ENCODE assay signal across 17 cellular contexts in genomic region chr15:31104048-31104447, GRCh38. TPM values are rescaled to one million over a fixed set of nuclear protein-coding genes. Genes with fewer than 3 reads are reported as not detected.
A peak's percentile ranks its signal among the peaks of the same experiment; 100 is the strongest.
DNase-seq lines count a peak whose midpoint lies in the region; ATAC-seq, FAIRE-seq and TF ChIP-seq lines count a peak whose summit lies in the region.
"Had no signal": no experiment of that assay in that cellular context is flagged by ENCODE, and none has a peak within 500 bp of the region (broad histone marks: within the 10 kb centered on the region; RNA-seq: fewer than 3 reads in every experiment).

No MANE protein-coding gene starts in this region.

- H3K9me3 ChIP-seq in astrocyte (ENCODE audit: insufficient read depth, low read depth, low read length), result no peaks in the 10 kb centered on the region
- no peaks in the 10 kb centered on the region for H3K9me3 ChIP-seq in K562 (replicated peaks; ENCODE audit: control insufficient read depth, insufficient read depth, low read depth, low read length)
- no peaks in the 10 kb centered on the region for H3K9me3 ChIP-seq in tibial nerve
- H3K9me3 ChIP-seq: A549 had no signal

- ATAC-seq in K562, result peak; percentile 53
- peak; percentile 41 for ATAC-seq in stimulated activated memory B cell treated with anti-CD40 and anti-IgM and Interleukin-4, amounts not matched to agents 10 μg/mL and 1 μg/mL and 100 μg/mL, for 72 hours
- no peak for ATAC-seq in HG03196 (IDR thresholded peaks at IDR 0.05; ENCODE audit: unreplicated experiment)

- no peaks in the 10 kb centered on the region for H3K9me1 ChIP-seq in K562 (ENCODE audit: control insufficient read depth, insufficient read depth, low read length)

- peaks cover 19% of the 10 kb centered on the region for H3K4me1 Mint-ChIP-seq in astrocyte (ENCODE audit: low read depth, unreplicated experiment)
- peaks cover 17% of the 10 kb centered on the region for H3K4me1 Mint-ChIP-seq in stimulated activated memory B cell treated with anti-CD40 and anti-IgM and Interleukin-4, amounts not matched to agents 10 μg/mL and 1 μg/mL and 100 μg/mL, for 72 hours
- peaks cover 21% of the 10 kb centered on the region for H3K4me1 Mint-ChIP-seq in progenitor cell of endocrine pancreas (ENCODE audit: low read depth)

- CTCF ChIA-PET in K562 (lab: Yijun Ruan, JAX; ENCODE audit: low intra/inter-chr PET ratio), result no interaction called here

- H4K20me1 ChIP-seq in astrocyte (ENCODE audit: insufficient read depth, low read length), result no peaks in the 10 kb centered on the region
- H4K20me1 ChIP-seq in K562 (replicated peaks; ENCODE audit: control insufficient read depth, insufficient read depth, low read length), result peaks cover 6% of the 10 kb centered on the region; the same call in 1 of the 2 replicates

- H3K27ac Mint-ChIP-seq in astrocyte (ENCODE audit: unreplicated experiment) (peak overlapping the region; percentile 34), progenitor cell of endocrine pancreas (no peak overlapping the region)
- H3K27ac Mint-ChIP-seq in stimulated activated memory B cell treated with anti-CD40 and anti-IgM and Interleukin-4, amounts not matched to agents 10 μg/mL and 1 μg/mL and 100 μg/mL, for 72 hours, result no peak overlapping the region
- H3K27ac Mint-ChIP-seq: CD14-positive monocyte had no signal

- peaks cover 7% of the 10 kb centered on the region for H3K27me3 ChIP-seq in astrocyte (ENCODE audit: insufficient read depth, low read length)
- H3K27me3 ChIP-seq in K562 (ENCODE audit: control insufficient read depth in 2 of 2, insufficient read depth in 2 of 2, low read length in 2 of 2), result peaks cover 9 to 26% of the 10 kb centered on the region in 2 experiments
- H3K27me3 ChIP-seq in tibial nerve, result no peaks in the 10 kb centered on the region

- intact Hi-C loops in K562 (cut with micrococcal nuclease), result no loop called here

- TF ChIP-seq POLR2A in K562 (conservative IDR thresholded peaks at IDR 0.05), result no peak
- TF ChIP-seq POLR2A in tibial nerve (IDR thresholded peaks at IDR 0.05), result no peak

- H3K4me3 Mint-ChIP-seq in astrocyte (ENCODE audit: unreplicated experiment) (no peak overlapping the region), progenitor cell of endocrine pancreas (ENCODE audit: low read depth) (no peak overlapping the region)
- H3K4me3 Mint-ChIP-seq in stimulated activated memory B cell treated with anti-CD40 and anti-IgM and Interleukin-4, amounts not matched to agents 10 μg/mL and 1 μg/mL and 100 μg/mL, for 72 hours, result no peak overlapping the region
- H3K4me3 Mint-ChIP-seq: CD14-positive monocyte had no signal

- H3K36me3 ChIP-seq in astrocyte (ENCODE audit: insufficient read depth, low read length) (no peaks in the 10 kb centered on the region), K562 (ENCODE audit: control insufficient read depth, insufficient read depth, low read length) (no peaks in the 10 kb centered on the region), tibial nerve (no peaks in the 10 kb centered on the region)

- H3K4me3 ChIP-seq in astrocyte (ENCODE audit: insufficient read depth, low read depth, low read length) (no peak overlapping the region), K562 (no peak overlapping the region), tibial nerve (no peak overlapping the region)
- H3K4me3 ChIP-seq: A549 had no signal

- no TSS peak for BruUV-seq in K562 (replicated peaks; lab: Mats Ljungman, UMichigan)

- TF ChIP-seq CTCF in astrocyte (IDR thresholded peaks at IDR 0.05; ENCODE audit: insufficient read depth, low read depth, low read length) (no peak), K562 (IDR thresholded peaks at IDR 0.05 in 2 of 3, conservative IDR thresholded peaks at IDR 0.05 in 1 of 3; ENCODE audit: insufficient read depth in 2 of 3, low read depth in 1 of 3, low read length in 3 of 3) (peak in 1 of 3 experiments; percentile 20; a peak in 1 of 6 replicates), progenitor cell of endocrine pancreas (IDR thresholded peaks at IDR 0.05; ENCODE audit: unreplicated experiment) (no peak), tibial nerve (IDR thresholded peaks at IDR 0.05) (no peak)

- in situ Hi-C loops in K562 (cut with MboI), result no loop called here

- TF ChIP-seq EP300 in K562 (IDR thresholded peaks at IDR 0.05; ENCODE audit: low read length) (no peak), tibial nerve (IDR thresholded peaks at IDR 0.05) (no peak)

- H3K27me3 Mint-ChIP-seq in astrocyte (ENCODE audit: low read depth, unreplicated experiment) (peaks cover 6% of the 10 kb centered on the region), progenitor cell of endocrine pancreas (no peaks in the 10 kb centered on the region)
- H3K27me3 Mint-ChIP-seq in stimulated activated memory B cell treated with anti-CD40 and anti-IgM and Interleukin-4, amounts not matched to agents 10 μg/mL and 1 μg/mL and 100 μg/mL, for 72 hours, result no peaks in the 10 kb centered on the region

- FAIRE-seq in astrocyte (lab: Jason Lieb, UNC) (no peak), K562 (lab: Jason Lieb, UNC) (no peak)
- FAIRE-seq: A549, H54 had no signal

- no peak overlapping the region for H2AFZ ChIP-seq in astrocyte (ENCODE audit: low read depth, low read length)
- no peak overlapping the region for H2AFZ ChIP-seq in K562 (ENCODE audit: low read depth, low read length)

- no peak overlapping the region for H3K4me2 ChIP-seq in astrocyte (ENCODE audit: low read length)
- H3K4me2 ChIP-seq in K562 (ENCODE audit: insufficient read depth, low read length), result no peak overlapping the region

- no peak for DNase-seq in astrocyte (ENCODE audit: low read depth)
- DNase-seq in K562 (ENCODE audit: extremely low read depth in 1 of 4, low spot score in 3 of 4), result no peak
- peak; percentile 25 for DNase-seq in kidney tubule cell (ENCODE audit: low spot score)
- no peak for DNase-seq in progenitor cell of endocrine pancreas (ENCODE audit: low spot score, unreplicated experiment)
- no peak for DNase-seq in hippocampal formation (lab: John Stamatoyannopoulos, UW)
- no peak for DNase-seq in tibial nerve (ENCODE audit: low spot score in 2 of 2)
- DNase-seq: DMS53, GF-D8, IMR-90, KG1 had no signal

- H3K79me2 ChIP-seq in astrocyte (ENCODE audit: insufficient read depth, low read length), result no peaks in the 10 kb centered on the region
- H3K79me2 ChIP-seq in K562 (ENCODE audit: control insufficient read depth, insufficient read depth, low read length), result no peaks in the 10 kb centered on the region

- H3K9me3 Mint-ChIP-seq in astrocyte (ENCODE audit: unreplicated experiment) (no peaks in the 10 kb centered on the region), progenitor cell of endocrine pancreas (ENCODE audit: low read depth) (peaks cover 6% of the 10 kb centered on the region)
- H3K9me3 Mint-ChIP-seq in stimulated activated memory B cell treated with anti-CD40 and anti-IgM and Interleukin-4, amounts not matched to agents 10 μg/mL and 1 μg/mL and 100 μg/mL, for 72 hours, result no peaks in the 10 kb centered on the region

- H3K36me3 Mint-ChIP-seq in astrocyte (ENCODE audit: low read depth, unreplicated experiment) (no peaks in the 10 kb centered on the region), progenitor cell of endocrine pancreas (ENCODE audit: insufficient read depth) (no peaks in the 10 kb centered on the region)
- no peaks in the 10 kb centered on the region for H3K36me3 Mint-ChIP-seq in stimulated activated memory B cell treated with anti-CD40 and anti-IgM and Interleukin-4, amounts not matched to agents 10 μg/mL and 1 μg/mL and 100 μg/mL, for 72 hours
- H3K36me3 Mint-ChIP-seq: CD14-positive monocyte had no signal

- POLR2A ChIA-PET in K562 (lab: Yijun Ruan, JAX), result no interaction called here

- WGBS in K562 (ENCODE audit: insufficient coverage, low coverage, missing lambda C conversion rate), result 0% methylated on average over 7 of the region's 7 CpGs
- 83 to 85% methylated on average over 7 of the region's 7 CpGs for WGBS in tibial nerve, 2 donors

- H3K27ac ChIP-seq in astrocyte (ENCODE audit: low read depth, low read length) (no peak overlapping the region), K562 (ENCODE audit: extremely low read depth, low read depth, low read length) (no peak overlapping the region), tibial nerve (no peak overlapping the region)
- H3K27ac ChIP-seq: A549, HL-60 had no signal

- H3K9ac ChIP-seq in astrocyte (ENCODE audit: low read length) (no peak overlapping the region), K562 (ENCODE audit: insufficient read depth in 1 of 2, low read depth in 2 of 2, low read length in 2 of 2) (no peak overlapping the region)

- H3K4me1 ChIP-seq in astrocyte (ENCODE audit: insufficient read depth, low read length), result peaks cover 10% of the 10 kb centered on the region
- H3K4me1 ChIP-seq in K562 (replicated peaks in 1 of 2; ENCODE audit: control insufficient read depth in 2 of 2, insufficient read depth in 2 of 2, low read length in 2 of 2), result peaks cover 0 to 5% of the 10 kb centered on the region in 2 experiments; a peak in 1 of 5 replicates
- H3K4me1 ChIP-seq in tibial nerve, result peaks cover 0 to 8% (median 0%) of the 10 kb centered on the region in 4 donors

- no peak for TF ChIP-seq RAD21 in K562 (CRISPR knock-in tag; conservative IDR thresholded peaks at IDR 0.05 in 1 of 2, IDR thresholded peaks at IDR 0.05 in 1 of 2)

RNA-seq across cellular contexts. Expression of gene TRPM1, which starts 2.5 kb away (rescaled TPM):
- total RNA-seq in astrocyte, result not detected in 2 replicates
- 0.07 TPM in 1 of 2 replicates, not detected in the other for total RNA-seq in K562 (2011; cell fraction: chromatin; rRNA removed; ENCODE audit: low replicate concordance)
- total RNA-seq in K562 (2011; cell fraction: nucleolus; rRNA removed), result not detected in 2 replicates
- not detected in 2 replicates for total RNA-seq in K562 (2011; cell fraction: nucleoplasm; rRNA removed)
- total RNA-seq in K562 (2014; rRNA removed), result not detected in 2 replicates
- total RNA-seq in K562 (2014; rRNA removed; fragmentation: Illumina TruSeq; extraction: Trizol), result 0.03 TPM in 1 of 2 replicates, not detected in the other
- 0.04 TPM in 1 of 2 replicates, not detected in the other for total RNA-seq in K562 (2015; rRNA removed; fragmentation: Illumina TruSeq; extraction: Trizol)
- not detected in 2 replicates for total RNA-seq in K562 (2021)
- polyA plus RNA-seq in K562 (2011; rRNA removed), result 0.01 TPM in 1 of 2 replicates, not detected in the other
- 0.01 TPM in 1 of 2 replicates, not detected in the other for polyA plus RNA-seq in K562 (2011; cell fraction: cytosol; rRNA removed)
- polyA plus RNA-seq in K562 (2011; cell fraction: nucleus; rRNA removed), result not detected in 2 replicates
- polyA plus RNA-seq in K562 (2012), result 0.01 and 0.06 TPM in 2 replicates
- polyA plus RNA-seq in K562 (2014; fragmentation: Illumina TruSeq; extraction: Trizol), result 0.03 TPM in 1 of 2 replicates, not detected in the other
- polyA plus RNA-seq in K562 (2014; fragmentation: Nextera tagmentation; extraction: Ambion mirVana), result under 1 TPM; 0.03 to 0.06 TPM
- polyA plus RNA-seq in K562 (2014; rRNA removed), result 0.01 TPM in 1 of 2 replicates, not detected in the other
- not detected in 2 replicates for polyA minus RNA-seq in K562 (2011; rRNA and poly(A)+ RNA removed)
- not detected in 2 replicates for polyA minus RNA-seq in K562 (2011; cell fraction: cytosol; rRNA and poly(A)+ RNA removed)
- polyA minus RNA-seq in K562 (2011; cell fraction: nucleus; rRNA and poly(A)+ RNA removed), result not detected in 2 replicates
- total RNA-seq in progenitor cell of endocrine pancreas, result not detected in 2 replicates
- total RNA-seq in tibial nerve, result not detected
- total RNA-seq: IMR-90 had no signal
- polyA plus RNA-seq: A549, AG04450, IMR-90 had no signal
